ENCODE assay signal across 9 cellular contexts in genomic region chr6:107490568-107491058, GRCh38. TPM values are rescaled to one million over a fixed set of nuclear protein-coding genes. Genes with fewer than 3 reads are reported as not detected.
DNase-seq lines count a peak whose midpoint lies in the region; ATAC-seq, FAIRE-seq and TF ChIP-seq lines count a peak whose summit lies in the region.
"Had no signal": no experiment of that assay in that cellular context is flagged by ENCODE, and none has a peak within 500 bp of the region (broad histone marks: within the 10 kb centered on the region; RNA-seq: fewer than 3 reads in every experiment).

No MANE protein-coding gene starts in this region.

- TF ChIP-seq POLR2A in ovary (IDR thresholded peaks at IDR 0.05) (peak; percentile 4), H54 (IDR thresholded peaks at IDR 0.05; ENCODE audit: low read depth, low read length) (no peak)

- H3F3A ChIP-seq in GM23248 (ENCODE audit: insufficient read depth) = peaks cover 23% of the 10 kb centered on the region

- peak overlapping the region; percentile 83 for H3K4me2 ChIP-seq in GM23248 (ENCODE audit: unreplicated experiment)

- intact Hi-C loops in ovary (cut with DNase I) = loop anchor here in 1 of 4 donors (5.0 kb wide), 1 partner anchor 112 kb away; no protein-coding TSS in a partner anchor

- in situ Hi-C loops in GM23248 (cut with MboI) = no loop called here

- H3K79me2 ChIP-seq in GM23248 (ENCODE audit: insufficient read depth) = no peaks in the 10 kb centered on the region; the same call in 1 of the 2 replicates

- no peaks in the 10 kb centered on the region; the same call in 1 of the 2 replicates for H3K27me3 ChIP-seq in GM23248 (replicated peaks; ENCODE audit: insufficient read depth)
- no peaks in the 10 kb centered on the region for H3K27me3 ChIP-seq in ovary

- no peaks in the 10 kb centered on the region for H4K20me1 ChIP-seq in GM23248 (ENCODE audit: insufficient read depth)

- no peaks in the 10 kb centered on the region for H3K36me3 ChIP-seq in GM23248 (ENCODE audit: low read depth)
- H3K36me3 ChIP-seq in SK-N-MC (ENCODE audit: insufficient read depth, low read length) = no peaks in the 10 kb centered on the region
- H3K36me3 ChIP-seq in ovary = no peaks in the 10 kb centered on the region

- TF ChIP-seq EP300 in ovary (IDR thresholded peaks at IDR 0.05) = no peak

- H3K9me2 ChIP-seq in GM23248 (ENCODE audit: insufficient read depth) = no peaks in the 10 kb centered on the region

- H3K9ac ChIP-seq in GM23248 (peak overlapping the region; percentile 60), SK-N-MC (ENCODE audit: insufficient read length) (peak overlapping the region; percentile 24)

- H3K27ac ChIP-seq in GM23248 (no peak overlapping the region), SK-N-MC (no peak overlapping the region), ovary (peak overlapping the region; percentile 83 to 87)

- DNase-seq in GM23248 (no peak), SK-N-MC (ENCODE audit: low read depth, low spot score) (no peak), fibroblast of mammary gland (ENCODE audit: low read depth) (no peak), ovary (peak in 3 of 5 donors; percentile 26 to 49 (median 41)), NCI-H1436 (lab: John Stamatoyannopoulos, UW) (no peak), SW 1271 (lab: John Stamatoyannopoulos, UW) (no peak), H54 (ENCODE audit: insufficient read length, low spot score) (no peak)

- 1 to 2% methylated on average over 22 to 28 of the region's 28 CpGs for WGBS in GM23248 (ENCODE audit: low coverage in 1 of 2, low lambda C conversion rate in 2 of 2, missing lambda C conversion rate in 2 of 2), 2 experiments
- WGBS in ovary, 3 donors = 0 to 1% (median 0%) methylated on average over 26 to 28 of the region's 28 CpGs

- peak overlapping the region; percentile 94 for H2AFZ ChIP-seq in GM23248

- ATAC-seq in GM21367 (IDR thresholded peaks at IDR 0.05; ENCODE audit: unreplicated experiment) = no peak

- no peaks in the 10 kb centered on the region for H3K9me3 ChIP-seq in GM23248 (ENCODE audit: low read depth)
- no peaks in the 10 kb centered on the region for H3K9me3 ChIP-seq in SK-N-MC (ENCODE audit: low read depth, low read length)
- no peaks in the 10 kb centered on the region for H3K9me3 ChIP-seq in ovary

- no peak for TF ChIP-seq CTCF in fibroblast of mammary gland (conservative IDR thresholded peaks at IDR 0.05; ENCODE audit: control insufficient read depth, insufficient read depth, low read depth, low read length)
- TF ChIP-seq CTCF in ovary (IDR thresholded peaks at IDR 0.05) = no peak

- no peak for FAIRE-seq in H54 (lab: Jason Lieb, UNC)
- FAIRE-seq: TTC549 had no signal

- peaks cover 21% of the 10 kb centered on the region for H3K4me1 ChIP-seq in GM23248 (ENCODE audit: insufficient read depth)
- H3K4me1 ChIP-seq in ovary (ENCODE audit: insufficient read depth) = peaks cover 7% of the 10 kb centered on the region

- H3K4me3 ChIP-seq in GM23248 = peak overlapping the region; percentile 82
- peak overlapping the region; percentile 88 for H3K4me3 ChIP-seq in SK-N-MC
- H3K4me3 ChIP-seq in fibroblast of mammary gland (ENCODE audit: control insufficient read depth, low read depth, low read length) = peak overlapping the region; percentile 75
- peak overlapping the region; percentile 65 for H3K4me3 ChIP-seq in ovary

RNA-seq across cellular contexts. Expression of gene SOBP, which starts 0.7 kb away (rescaled TPM):
- 0.97 and 1.9 TPM in 2 replicates for total RNA-seq in GM23248 (2014; rRNA removed; shearing (Covaris generic))
- polyA plus RNA-seq in GM23248 (2016; fragmentation: Nextera tagmentation; extraction: Ambion mirVana) = 0.38 and 0.39 TPM in 2 replicates
- 10 to 100 TPM in 6 of 7 donors, 1 to 10 TPM in 1; 8.7 to 31.3 (median 28.5) TPM for total RNA-seq in ovary
- polyA plus RNA-seq in ovary = 10 to 100 TPM; 11.3 to 20.7 TPM

RNA-seq across cellular contexts. Expression of gene PDSS2, which starts 31.2 kb away (rescaled TPM):
- total RNA-seq in GM23248 (2014; rRNA removed; shearing (Covaris generic)) = 10.3 and 12.5 TPM in 2 replicates
- 9.9 and 11.4 TPM in 2 replicates for polyA plus RNA-seq in GM23248 (2016; fragmentation: Nextera tagmentation; extraction: Ambion mirVana)
- total RNA-seq in ovary = 10 to 100 TPM in 6 of 7 donors, 1 to 10 TPM in 1; 8.2 to 17.5 (median 12.0) TPM
- 10 to 100 TPM in 1 of 2 donors, 1 to 10 TPM in 1; 8.3 to 15.6 TPM for polyA plus RNA-seq in ovary

Comparison
In these comparisons a context has a peak if more than half of its experiments do, and no peak if none do; other contexts are left out.
1. DNase-seq: peak in ovary (3 of 5); none in GM23248 (single experiment), SK-N-MC (single experiment), fibroblast of mammary gland (single experiment), NCI-H1436 (single experiment), SW 1271 (0 of 2) and H54 (single experiment).
2. H3K27ac ChIP-seq: peak in ovary (2 of 2); none in GM23248 (single experiment) and SK-N-MC (single experiment).
3. Peak in every context shown above with its lines, with median percentiles within 50 percentile points of each other: H3K4me3 ChIP-seq.